2 cellular contexts compared by ENCODE assay signal in the genomic region with DNA sequence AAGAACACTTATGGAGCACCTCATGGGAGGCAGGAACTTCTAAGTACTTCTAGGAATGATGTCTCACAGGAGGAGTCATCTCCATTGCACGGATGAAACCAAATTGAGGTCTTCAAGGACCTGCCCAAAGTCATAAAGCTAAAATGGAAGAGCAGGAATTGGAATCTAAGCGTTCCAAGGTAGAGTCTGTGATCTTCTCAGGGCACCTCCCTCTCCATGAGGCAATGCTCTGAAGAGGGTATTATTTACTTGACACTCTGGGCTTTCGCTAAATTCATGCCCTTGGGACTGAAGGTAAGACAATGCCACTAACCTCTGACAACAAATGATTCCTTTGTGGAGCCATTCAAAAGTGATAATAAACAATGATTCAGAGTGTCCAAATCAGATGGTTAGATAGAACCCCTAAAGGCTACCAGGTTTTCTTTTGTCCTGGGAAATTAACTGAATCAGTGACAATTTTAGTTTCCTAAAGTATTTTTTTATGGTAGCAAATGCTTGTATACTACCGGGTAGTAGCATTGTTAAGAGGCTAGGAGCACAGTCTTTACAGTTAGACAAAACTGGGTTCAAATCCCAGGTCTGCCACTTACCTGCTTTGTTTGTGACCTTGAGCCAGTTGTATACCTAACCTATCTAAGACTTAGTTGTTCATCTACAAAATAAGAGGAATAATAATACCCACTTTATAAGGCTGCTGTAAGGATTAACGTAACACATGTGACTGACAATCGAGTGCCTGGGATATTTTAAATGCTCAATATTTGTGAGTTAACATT.
TF ChIP-seq lines count a peak whose summit lies in the region.

No MANE protein-coding gene starts in this region.

TF ChIP-seq in HCT116, 20 proteins besides CTCF, POLR2A, EP300 and RAD21:
- TF ChIP-seq TCF7L2 (IDR thresholded peaks at IDR 0.05; ENCODE audit: borderline replicate concordance, extremely low read depth, insufficient read depth, insufficient read length) (no peak), POLR2AphosphoS5 (IDR thresholded peaks at IDR 0.05; ENCODE audit: low read depth, low read length) (peak; percentile 95), CEBPB (IDR thresholded peaks at IDR 0.05; ENCODE audit: low read depth) (peak; percentile 22; the same call in 1 of the 2 replicates), CBX3 (IDR thresholded peaks at IDR 0.05; ENCODE audit: low read depth) (0 out of 2 replicates have a peak, but pooled peaks have one; percentile 38), JUND (IDR thresholded peaks at IDR 0.05) (peak; percentile 58), SIN3A (IDR thresholded peaks at IDR 0.05; ENCODE audit: low read depth) (peak; percentile 38; the same call in 1 of the 2 replicates), SP1 (IDR thresholded peaks at IDR 0.05; ENCODE audit: low read depth) (peak; percentile 28), EGR1 (IDR thresholded peaks at IDR 0.05; ENCODE audit: low read depth) (no peak), SRF (IDR thresholded peaks at IDR 0.05; ENCODE audit: low read depth) (no peak), ZFX (IDR thresholded peaks at IDR 0.05) (no peak), EZH2phosphoT487 (IDR thresholded peaks at IDR 0.05; ENCODE audit: borderline replicate concordance) (no peak), FOSL1 (IDR thresholded peaks at IDR 0.05; ENCODE audit: low read depth) (peak; percentile 30; the same call in 1 of the 2 replicates)
- TF ChIP-seq, protein P1, sequence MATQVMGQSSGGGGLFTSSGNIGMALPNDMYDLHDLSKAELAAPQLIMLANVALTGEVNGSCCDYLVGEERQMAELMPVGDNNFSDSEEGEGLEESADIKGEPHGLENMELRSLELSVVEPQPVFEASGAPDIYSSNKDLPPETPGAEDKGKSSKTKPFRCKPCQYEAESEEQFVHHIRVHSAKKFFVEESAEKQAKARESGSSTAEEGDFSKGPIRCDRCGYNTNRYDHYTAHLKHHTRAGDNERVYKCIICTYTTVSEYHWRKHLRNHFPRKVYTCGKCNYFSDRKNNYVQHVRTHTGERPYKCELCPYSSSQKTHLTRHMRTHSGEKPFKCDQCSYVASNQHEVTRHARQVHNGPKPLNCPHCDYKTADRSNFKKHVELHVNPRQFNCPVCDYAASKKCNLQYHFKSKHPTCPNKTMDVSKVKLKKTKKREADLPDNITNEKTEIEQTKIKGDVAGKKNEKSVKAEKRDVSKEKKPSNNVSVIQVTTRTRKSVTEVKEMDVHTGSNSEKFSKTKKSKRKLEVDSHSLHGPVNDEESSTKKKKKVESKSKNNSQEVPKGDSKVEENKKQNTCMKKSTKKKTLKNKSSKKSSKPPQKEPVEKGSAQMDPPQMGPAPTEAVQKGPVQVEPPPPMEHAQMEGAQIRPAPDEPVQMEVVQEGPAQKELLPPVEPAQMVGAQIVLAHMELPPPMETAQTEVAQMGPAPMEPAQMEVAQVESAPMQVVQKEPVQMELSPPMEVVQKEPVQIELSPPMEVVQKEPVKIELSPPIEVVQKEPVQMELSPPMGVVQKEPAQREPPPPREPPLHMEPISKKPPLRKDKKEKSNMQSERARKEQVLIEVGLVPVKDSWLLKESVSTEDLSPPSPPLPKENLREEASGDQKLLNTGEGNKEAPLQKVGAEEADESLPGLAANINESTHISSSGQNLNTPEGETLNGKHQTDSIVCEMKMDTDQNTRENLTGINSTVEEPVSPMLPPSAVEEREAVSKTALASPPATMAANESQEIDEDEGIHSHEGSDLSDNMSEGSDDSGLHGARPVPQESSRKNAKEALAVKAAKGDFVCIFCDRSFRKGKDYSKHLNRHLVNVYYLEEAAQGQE (IDR thresholded peaks at IDR 0.05; ENCODE audit: low read depth), result no peak
- TF ChIP-seq, protein P2, sequence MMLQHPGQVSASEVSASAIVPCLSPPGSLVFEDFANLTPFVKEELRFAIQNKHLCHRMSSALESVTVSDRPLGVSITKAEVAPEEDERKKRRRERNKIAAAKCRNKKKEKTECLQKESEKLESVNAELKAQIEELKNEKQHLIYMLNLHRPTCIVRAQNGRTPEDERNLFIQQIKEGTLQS (IDR thresholded peaks at IDR 0.05), result no peak; the same call in 1 of the 2 replicates
- TF ChIP-seq, protein P3, sequence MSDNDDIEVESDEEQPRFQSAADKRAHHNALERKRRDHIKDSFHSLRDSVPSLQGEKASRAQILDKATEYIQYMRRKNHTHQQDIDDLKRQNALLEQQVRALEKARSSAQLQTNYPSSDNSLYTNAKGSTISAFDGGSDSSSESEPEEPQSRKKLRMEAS (IDR thresholded peaks at IDR 0.05), result no peak
- TF ChIP-seq, protein P4, sequence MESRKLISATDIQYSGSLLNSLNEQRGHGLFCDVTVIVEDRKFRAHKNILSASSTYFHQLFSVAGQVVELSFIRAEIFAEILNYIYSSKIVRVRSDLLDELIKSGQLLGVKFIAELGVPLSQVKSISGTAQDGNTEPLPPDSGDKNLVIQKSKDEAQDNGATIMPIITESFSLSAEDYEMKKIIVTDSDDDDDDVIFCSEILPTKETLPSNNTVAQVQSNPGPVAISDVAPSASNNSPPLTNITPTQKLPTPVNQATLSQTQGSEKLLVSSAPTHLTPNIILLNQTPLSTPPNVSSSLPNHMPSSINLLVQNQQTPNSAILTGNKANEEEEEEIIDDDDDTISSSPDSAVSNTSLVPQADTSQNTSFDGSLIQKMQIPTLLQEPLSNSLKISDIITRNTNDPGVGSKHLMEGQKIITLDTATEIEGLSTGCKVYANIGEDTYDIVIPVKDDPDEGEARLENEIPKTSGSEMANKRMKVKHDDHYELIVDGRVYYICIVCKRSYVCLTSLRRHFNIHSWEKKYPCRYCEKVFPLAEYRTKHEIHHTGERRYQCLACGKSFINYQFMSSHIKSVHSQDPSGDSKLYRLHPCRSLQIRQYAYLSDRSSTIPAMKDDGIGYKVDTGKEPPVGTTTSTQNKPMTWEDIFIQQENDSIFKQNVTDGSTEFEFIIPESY (IDR thresholded peaks at IDR 0.05; ENCODE audit: extremely low read depth, insufficient replicate concordance, low read length), result peak; percentile 29

TF ChIP-seq in endothelial cell of umbilical vein, 7 proteins besides CTCF, POLR2A, EP300 and RAD21:
- TF ChIP-seq EZH2 (IDR thresholded peaks at IDR 0.05; ENCODE audit: borderline replicate concordance, low read depth, low read length, severe bottlenecking), result no peak
- no peak for TF ChIP-seq FOS (IDR thresholded peaks at IDR 0.05; ENCODE audit: borderline replicate concordance, insufficient read depth, low read length)
- TF ChIP-seq JUN (IDR thresholded peaks at IDR 0.05; ENCODE audit: borderline replicate concordance, insufficient read depth, insufficient read length, low read depth), result no peak
- peak; percentile 9 for TF ChIP-seq POLR2AphosphoS5 (IDR thresholded peaks at IDR 0.05; ENCODE audit: insufficient read depth, low read depth, low read length)
